In genomic region chr5:81239613-81240012, GRCh38 we compare ENCODE assay signal across 32 cellular contexts. TPM values are rescaled to one million over a fixed set of nuclear protein-coding genes. Genes with fewer than 3 reads are reported as not detected.
DNase-seq lines count a peak whose midpoint lies in the region; ATAC-seq and TF ChIP-seq lines count a peak whose summit lies in the region.
"Had no signal": no experiment of that assay in that cellular context is flagged by ENCODE, and none has a peak within 500 bp of the region (broad histone marks: within the 10 kb centered on the region; RNA-seq: fewer than 3 reads in every experiment).

No MANE protein-coding gene starts in this region.

- intact Hi-C loops in vagina (cut with DNase I), result no loop called here

- peaks cover 23% of the 10 kb centered on the region for H3K4me1 ChIP-seq in vagina

- TF ChIP-seq CTCF in AG09309 (IDR thresholded peaks at IDR 0.05; ENCODE audit: control insufficient read depth, insufficient read depth, low read depth, low read length, missing control alignments) (peak; percentile 21), HFFc6 (IDR thresholded peaks at IDR 0.05) (peak; percentile 16; the same call in 1 of the 2 replicates), epithelial cell of proximal tubule (conservative IDR thresholded peaks at IDR 0.05; ENCODE audit: low read depth, low read length) (peak; percentile 39), vagina (IDR thresholded peaks at IDR 0.05) (no peak), glutamatergic neuron (IDR thresholded peaks at IDR 0.05; ENCODE audit: partially characterized antibody, unreplicated experiment) (no peak)

- H3K9me3 Mint-ChIP-seq in HFFc6, result no peaks in the 10 kb centered on the region
- no peaks in the 10 kb centered on the region for H3K9me3 Mint-ChIP-seq in glutamatergic neuron (ENCODE audit: unreplicated experiment)
- H3K9me3 Mint-ChIP-seq: activated naive CD8-positive, alpha-beta T cell treated with anti-CD3 and anti-CD28 coated beads, Interleukin-2, amount 50 U/mL, for 24 hours; natural killer cell treated with Interleukin-12 subunit alpha and Interleukin-12 subunit beta and Interleukin-15 and Interleukin-18, amount 100 ng/mL, for 72 hours had no signal

- no peak for DNase-seq in AG09309 (ENCODE audit: low read depth)
- DNase-seq in HFFc6, result no peak
- DNase-seq in epithelial cell of proximal tubule (ENCODE audit: low read depth), result no peak
- peak; percentile 77 for DNase-seq in medulla oblongata (ENCODE audit: extremely low spot score)
- DNase-seq in vagina (ENCODE audit: extremely low spot score in 2 of 2), result no peak
- no peak for DNase-seq in glutamatergic neuron
- DNase-seq: activated CD4-positive, alpha-beta T cell treated with anti-CD3 and anti-CD28 coated beads, Interleukin-2, amount 50 U/mL, for 1 hour; activated CD8-positive, alpha-beta memory T cell treated with anti-CD3 and anti-CD28 coated beads, Interleukin-2, amount 10 ng/mL, durations not matched to agents 7 days and 5 days; activated naive CD8-positive, alpha-beta T cell treated with anti-CD3 and anti-CD28 coated beads, Interleukin-2, amount 50 U/mL, for 24 hours; activated T-cell treated with anti-CD3 and anti-CD28 coated beads, Interleukin-2, amount 50 U/mL, for 48 hours; effector CD8-positive, alpha-beta T cell; foreskin fibroblast; GDM1; MM.1S; NCI-H1417 treated with DMSO at 0.1 percent for 48 hours; NCI-H2081 treated with DMSO at 0.1 percent for 48 hours; NCI-H446; NCI-H82; stimulated activated CD4-positive, alpha-beta T cell treated with anti-CD3 and anti-CD28 coated beads, Interleukin-12 subunit alpha, Interleukin-12 subunit beta, amount 100 ng/mL, for 4 hours; stimulated activated CD4-positive, alpha-beta T cell treated with anti-CD3 and anti-CD28 coated beads, Interleukin-4, amount 100 ng/mL, for 1 hour; T-helper 17 cell; upper lobe of left lung; WERI-Rb-1 had no signal

- no peaks in the 10 kb centered on the region for H3K27me3 Mint-ChIP-seq in HFFc6 (ENCODE audit: insufficient read depth)
- H3K27me3 Mint-ChIP-seq in glutamatergic neuron (ENCODE audit: unreplicated experiment), result no peaks in the 10 kb centered on the region
- H3K27me3 Mint-ChIP-seq: activated CD8-positive, alpha-beta memory T cell treated with anti-CD3 and anti-CD28 coated beads, Interleukin-2, amount 10 ng/mL, durations not matched to agents 7 days and 5 days; activated naive CD8-positive, alpha-beta T cell treated with anti-CD3 and anti-CD28 coated beads, Interleukin-2, amount 50 U/mL, for 24 hours; natural killer cell treated with Interleukin-12 subunit alpha and Interleukin-12 subunit beta and Interleukin-15 and Interleukin-18, amount 100 ng/mL, for 72 hours; T-helper 17 cell had no signal

- H3K4me3 Mint-ChIP-seq in HFFc6 (no peak overlapping the region), glutamatergic neuron (ENCODE audit: unreplicated experiment) (no peak overlapping the region)
- H3K4me3 Mint-ChIP-seq: activated CD8-positive, alpha-beta memory T cell treated with anti-CD3 and anti-CD28 coated beads, Interleukin-2, amount 10 ng/mL, durations not matched to agents 7 days and 5 days; activated naive CD8-positive, alpha-beta T cell treated with anti-CD3 and anti-CD28 coated beads, Interleukin-2, amount 50 U/mL, for 24 hours; natural killer cell treated with Interleukin-12 subunit alpha and Interleukin-12 subunit beta and Interleukin-15 and Interleukin-18, amount 100 ng/mL, for 72 hours; T-helper 17 cell had no signal

- no peak overlapping the region for H3K27ac Mint-ChIP-seq in HFFc6
- H3K27ac Mint-ChIP-seq in glutamatergic neuron (ENCODE audit: unreplicated experiment), result no peak overlapping the region
- H3K27ac Mint-ChIP-seq: activated CD8-positive, alpha-beta memory T cell treated with anti-CD3 and anti-CD28 coated beads, Interleukin-2, amount 10 ng/mL, durations not matched to agents 7 days and 5 days; activated naive CD8-positive, alpha-beta T cell treated with anti-CD3 and anti-CD28 coated beads, Interleukin-2, amount 50 U/mL, for 24 hours; natural killer cell treated with Interleukin-12 subunit alpha and Interleukin-12 subunit beta and Interleukin-15 and Interleukin-18, amount 100 ng/mL, for 72 hours; T-helper 17 cell had no signal

- H3K9me3 ChIP-seq in vagina, result no peaks in the 10 kb centered on the region
- H3K9me3 ChIP-seq: BLaER1, upper lobe of left lung had no signal

- no peaks in the 10 kb centered on the region for H3K27me3 ChIP-seq in vagina
- H3K27me3 ChIP-seq: BLaER1, hepatocyte, upper lobe of left lung had no signal

- no peak overlapping the region for H3K27ac ChIP-seq in vagina
- H3K27ac ChIP-seq: BLaER1, hepatocyte, RWPE1, upper lobe of left lung, WERI-Rb-1 had no signal

- no peaks in the 10 kb centered on the region for H3K36me3 ChIP-seq in vagina
- H3K36me3 ChIP-seq: BLaER1, upper lobe of left lung, WERI-Rb-1 had no signal

- H3K4me1 Mint-ChIP-seq in HFFc6 (ENCODE audit: low read depth) (no peaks in the 10 kb centered on the region), glutamatergic neuron (ENCODE audit: low read depth, unreplicated experiment) (peaks cover 6% of the 10 kb centered on the region)

- H3K36me3 Mint-ChIP-seq in HFFc6 (ENCODE audit: low read depth) (no peaks in the 10 kb centered on the region), glutamatergic neuron (ENCODE audit: unreplicated experiment) (no peaks in the 10 kb centered on the region)
- H3K36me3 Mint-ChIP-seq: activated CD8-positive, alpha-beta memory T cell treated with anti-CD3 and anti-CD28 coated beads, Interleukin-2, amount 10 ng/mL, durations not matched to agents 7 days and 5 days; natural killer cell treated with Interleukin-12 subunit alpha and Interleukin-12 subunit beta and Interleukin-15 and Interleukin-18, amount 100 ng/mL, for 72 hours had no signal

- ATAC-seq in HG02970 (IDR thresholded peaks at IDR 0.05; ENCODE audit: low FRiP score, unreplicated experiment) (no peak), HG02840 (IDR thresholded peaks at IDR 0.05; ENCODE audit: low FRiP score, unreplicated experiment) (no peak)
- ATAC-seq: activated CD8-positive, alpha-beta memory T cell treated with anti-CD3 and anti-CD28 coated beads, Interleukin-2, amount 10 ng/mL, durations not matched to agents 7 days and 5 days; activated naive CD8-positive, alpha-beta T cell treated with anti-CD3 and anti-CD28 coated beads, Interleukin-2, amount 50 U/mL, for 24 hours; K562; SK-N-SH treated with all-trans-retinoic acid at 6 μM for 48 hours; T-helper 17 cell had no signal

- H3K4me3 ChIP-seq in AG09309 (ENCODE audit: control insufficient read depth, low read depth, low read length), result no peak overlapping the region
- no peak overlapping the region for H3K4me3 ChIP-seq in epithelial cell of proximal tubule (ENCODE audit: low read depth, low read length)
- no peak overlapping the region for H3K4me3 ChIP-seq in vagina
- H3K4me3 ChIP-seq: BLaER1, hepatocyte, K562, upper lobe of left lung had no signal

- no peak for TF ChIP-seq POLR2A in vagina (IDR thresholded peaks at IDR 0.05)

RNA-seq across cellular contexts. Expression of gene CKMT2, which starts 6.5 kb away (rescaled TPM):
- total RNA-seq in HFFc6 (2021; fragmentation: NEBNext Ultra II Directional; extraction: Animal tissue kit (Norgen Biotek cat#: 25700)), result not detected
- total RNA-seq in epithelial cell of proximal tubule, result not detected in 2 replicates
- total RNA-seq in vagina, result 3.4 TPM
- total RNA-seq in glutamatergic neuron (ENCODE audit: unreplicated experiment), result 0.81 TPM
- total RNA-seq: activated CD8-positive, alpha-beta memory T cell treated with anti-CD3 and anti-CD28 coated beads, Interleukin-2, amount 10 ng/mL, durations not matched to agents 7 days and 5 days; K562; natural killer cell treated with Interleukin-12 subunit alpha and Interleukin-12 subunit beta and Interleukin-15 and Interleukin-18, amount 100 ng/mL, for 72 hours; OCI-LY7; T-helper 17 cell had no signal

Comparison
In these comparisons a context has a peak if more than half of its experiments do, and no peak if none do; other contexts are left out.
1. CTCF ChIP-seq: peak in AG09309 (single experiment), HFFc6 (single experiment) and epithelial cell of proximal tubule (single experiment); none in vagina (0 of 3) and glutamatergic neuron (single experiment).